1 cellular context compared by ENCODE assay signal in the genomic region with DNA sequence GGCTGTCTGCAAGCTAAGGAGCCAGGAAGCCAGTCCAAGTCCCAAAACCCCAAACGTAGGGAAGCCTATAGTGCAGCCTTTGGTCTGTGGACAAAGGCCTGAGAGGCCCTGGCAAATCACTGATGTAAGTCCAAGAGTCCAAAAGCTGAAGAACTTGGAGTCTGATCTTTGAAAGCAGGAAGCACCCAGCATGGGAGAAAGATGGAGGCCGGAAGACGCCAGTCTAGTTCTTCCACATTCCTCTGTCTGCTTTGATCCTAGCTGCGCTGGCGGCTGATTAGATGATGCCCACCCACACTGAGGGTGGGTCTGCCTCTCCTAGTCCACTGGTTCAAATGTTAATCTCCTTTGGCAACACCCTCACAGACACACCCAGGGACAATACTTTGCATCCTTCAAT.
TF ChIP-seq lines count a peak whose summit lies in the region.

No MANE protein-coding gene starts in this region.

TF ChIP-seq in GM23338, 12 proteins besides CTCF, POLR2A, EP300 and RAD21 (continued from another document):
- TF ChIP-seq, protein P1, sequence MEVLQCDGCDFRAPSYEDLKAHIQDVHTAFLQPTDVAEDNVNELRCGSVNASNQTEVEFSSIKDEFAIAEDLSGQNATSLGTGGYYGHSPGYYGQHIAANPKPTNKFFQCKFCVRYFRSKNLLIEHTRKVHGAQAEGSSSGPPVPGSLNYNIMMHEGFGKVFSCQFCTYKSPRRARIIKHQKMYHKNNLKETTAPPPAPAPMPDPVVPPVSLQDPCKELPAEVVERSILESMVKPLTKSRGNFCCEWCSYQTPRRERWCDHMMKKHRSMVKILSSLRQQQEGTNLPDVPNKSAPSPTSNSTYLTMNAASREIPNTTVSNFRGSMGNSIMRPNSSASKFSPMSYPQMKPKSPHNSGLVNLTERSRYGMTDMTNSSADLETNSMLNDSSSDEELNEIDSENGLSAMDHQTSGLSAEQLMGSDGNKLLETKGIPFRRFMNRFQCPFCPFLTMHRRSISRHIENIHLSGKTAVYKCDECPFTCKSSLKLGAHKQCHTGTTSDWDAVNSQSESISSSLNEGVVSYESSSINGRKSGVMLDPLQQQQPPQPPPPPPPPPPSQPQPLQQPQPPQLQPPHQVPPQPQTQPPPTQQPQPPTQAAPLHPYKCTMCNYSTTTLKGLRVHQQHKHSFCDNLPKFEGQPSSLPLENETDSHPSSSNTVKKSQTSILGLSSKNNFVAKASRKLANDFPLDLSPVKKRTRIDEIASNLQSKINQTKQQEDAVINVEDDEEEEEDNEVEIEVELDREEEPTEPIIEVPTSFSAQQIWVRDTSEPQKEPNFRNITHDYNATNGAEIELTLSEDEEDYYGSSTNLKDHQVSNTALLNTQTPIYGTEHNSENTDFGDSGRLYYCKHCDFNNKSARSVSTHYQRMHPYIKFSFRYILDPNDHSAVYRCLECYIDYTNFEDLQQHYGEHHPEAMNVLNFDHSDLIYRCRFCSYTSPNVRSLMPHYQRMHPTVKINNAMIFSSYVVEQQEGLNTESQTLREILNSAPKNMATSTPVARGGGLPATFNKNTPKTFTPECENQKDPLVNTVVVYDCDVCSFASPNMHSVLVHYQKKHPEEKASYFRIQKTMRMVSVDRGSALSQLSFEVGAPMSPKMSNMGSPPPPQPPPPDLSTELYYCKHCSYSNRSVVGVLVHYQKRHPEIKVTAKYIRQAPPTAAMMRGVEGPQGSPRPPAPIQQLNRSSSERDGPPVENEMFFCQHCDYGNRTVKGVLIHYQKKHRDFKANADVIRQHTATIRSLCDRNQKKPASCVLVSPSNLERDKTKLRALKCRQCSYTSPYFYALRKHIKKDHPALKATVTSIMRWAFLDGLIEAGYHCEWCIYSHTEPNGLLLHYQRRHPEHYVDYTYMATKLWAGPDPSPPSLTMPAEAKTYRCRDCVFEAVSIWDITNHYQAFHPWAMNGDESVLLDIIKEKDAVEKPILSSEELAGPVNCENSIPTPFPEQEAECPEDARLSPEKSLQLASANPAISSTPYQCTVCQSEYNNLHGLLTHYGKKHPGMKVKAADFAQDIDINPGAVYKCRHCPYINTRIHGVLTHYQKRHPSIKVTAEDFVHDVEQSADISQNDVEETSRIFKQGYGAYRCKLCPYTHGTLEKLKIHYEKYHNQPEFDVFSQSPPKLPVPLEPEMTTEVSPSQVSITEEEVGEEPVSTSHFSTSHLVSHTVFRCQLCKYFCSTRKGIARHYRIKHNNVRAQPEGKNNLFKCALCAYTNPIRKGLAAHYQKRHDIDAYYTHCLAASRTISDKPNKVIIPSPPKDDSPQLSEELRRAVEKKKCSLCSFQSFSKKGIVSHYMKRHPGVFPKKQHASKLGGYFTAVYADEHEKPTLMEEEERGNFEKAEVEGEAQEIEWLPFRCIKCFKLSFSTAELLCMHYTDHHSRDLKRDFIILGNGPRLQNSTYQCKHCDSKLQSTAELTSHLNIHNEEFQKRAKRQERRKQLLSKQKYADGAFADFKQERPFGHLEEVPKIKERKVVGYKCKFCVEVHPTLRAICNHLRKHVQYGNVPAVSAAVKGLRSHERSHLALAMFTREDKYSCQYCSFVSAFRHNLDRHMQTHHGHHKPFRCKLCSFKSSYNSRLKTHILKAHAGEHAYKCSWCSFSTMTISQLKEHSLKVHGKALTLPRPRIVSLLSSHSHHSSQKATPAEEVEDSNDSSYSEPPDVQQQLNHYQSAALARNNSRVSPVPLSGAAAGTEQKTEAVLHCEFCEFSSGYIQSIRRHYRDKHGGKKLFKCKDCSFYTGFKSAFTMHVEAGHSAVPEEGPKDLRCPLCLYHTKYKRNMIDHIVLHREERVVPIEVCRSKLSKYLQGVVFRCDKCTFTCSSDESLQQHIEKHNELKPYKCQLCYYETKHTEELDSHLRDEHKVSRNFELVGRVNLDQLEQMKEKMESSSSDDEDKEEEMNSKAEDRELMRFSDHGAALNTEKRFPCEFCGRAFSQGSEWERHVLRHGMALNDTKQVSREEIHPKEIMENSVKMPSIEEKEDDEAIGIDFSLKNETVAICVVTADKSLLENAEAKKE (CRISPR knock-in tag; IDR thresholded peaks at IDR 0.05), result no peak
- no peak for TF ChIP-seq CREB1 (CRISPR knock-in tag; IDR thresholded peaks at IDR 0.05; ENCODE audit: low read depth)
- TF ChIP-seq, protein P2, sequence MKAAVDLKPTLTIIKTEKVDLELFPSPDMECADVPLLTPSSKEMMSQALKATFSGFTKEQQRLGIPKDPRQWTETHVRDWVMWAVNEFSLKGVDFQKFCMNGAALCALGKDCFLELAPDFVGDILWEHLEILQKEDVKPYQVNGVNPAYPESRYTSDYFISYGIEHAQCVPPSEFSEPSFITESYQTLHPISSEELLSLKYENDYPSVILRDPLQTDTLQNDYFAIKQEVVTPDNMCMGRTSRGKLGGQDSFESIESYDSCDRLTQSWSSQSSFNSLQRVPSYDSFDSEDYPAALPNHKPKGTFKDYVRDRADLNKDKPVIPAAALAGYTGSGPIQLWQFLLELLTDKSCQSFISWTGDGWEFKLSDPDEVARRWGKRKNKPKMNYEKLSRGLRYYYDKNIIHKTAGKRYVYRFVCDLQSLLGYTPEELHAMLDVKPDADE (IDR thresholded peaks at IDR 0.05), result no peak
